2 cellular contexts compared by ENCODE assay signal in the genomic region with DNA sequence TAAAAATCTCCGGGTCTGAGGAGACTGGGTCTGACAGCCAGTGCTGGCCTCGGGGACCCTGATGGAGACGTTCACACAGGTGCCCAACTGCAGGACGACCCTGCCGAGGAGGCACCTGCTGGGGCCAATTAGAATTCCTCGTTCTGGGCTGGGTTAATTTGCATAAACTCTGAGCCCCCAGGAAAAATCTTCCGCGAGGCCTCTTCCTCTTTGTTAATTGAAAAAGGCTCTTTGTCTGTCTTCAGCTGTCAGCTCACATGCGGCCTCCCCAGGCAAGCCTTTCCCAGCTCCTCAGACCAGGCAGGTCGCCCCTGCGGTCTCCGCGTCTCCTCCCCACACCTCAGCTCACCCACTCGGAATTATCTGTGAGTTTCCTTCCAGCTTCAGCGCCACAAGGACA.
TF ChIP-seq lines count a peak whose summit lies in the region.

No MANE protein-coding gene starts in this region.

TF ChIP-seq in H1, 55 proteins besides CTCF, POLR2A, EP300 and RAD21 (continued from another document):
- TF ChIP-seq, protein P1, sequence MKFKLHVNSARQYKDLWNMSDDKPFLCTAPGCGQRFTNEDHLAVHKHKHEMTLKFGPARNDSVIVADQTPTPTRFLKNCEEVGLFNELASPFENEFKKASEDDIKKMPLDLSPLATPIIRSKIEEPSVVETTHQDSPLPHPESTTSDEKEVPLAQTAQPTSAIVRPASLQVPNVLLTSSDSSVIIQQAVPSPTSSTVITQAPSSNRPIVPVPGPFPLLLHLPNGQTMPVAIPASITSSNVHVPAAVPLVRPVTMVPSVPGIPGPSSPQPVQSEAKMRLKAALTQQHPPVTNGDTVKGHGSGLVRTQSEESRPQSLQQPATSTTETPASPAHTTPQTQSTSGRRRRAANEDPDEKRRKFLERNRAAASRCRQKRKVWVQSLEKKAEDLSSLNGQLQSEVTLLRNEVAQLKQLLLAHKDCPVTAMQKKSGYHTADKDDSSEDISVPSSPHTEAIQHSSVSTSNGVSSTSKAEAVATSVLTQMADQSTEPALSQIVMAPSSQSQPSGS (IDR thresholded peaks at IDR 0.05; ENCODE audit: low read length) = no peak

TF ChIP-seq in neural cell, 6 proteins besides CTCF, POLR2A, EP300 and RAD21 (continued from another document):
- TF ChIP-seq, protein P2, sequence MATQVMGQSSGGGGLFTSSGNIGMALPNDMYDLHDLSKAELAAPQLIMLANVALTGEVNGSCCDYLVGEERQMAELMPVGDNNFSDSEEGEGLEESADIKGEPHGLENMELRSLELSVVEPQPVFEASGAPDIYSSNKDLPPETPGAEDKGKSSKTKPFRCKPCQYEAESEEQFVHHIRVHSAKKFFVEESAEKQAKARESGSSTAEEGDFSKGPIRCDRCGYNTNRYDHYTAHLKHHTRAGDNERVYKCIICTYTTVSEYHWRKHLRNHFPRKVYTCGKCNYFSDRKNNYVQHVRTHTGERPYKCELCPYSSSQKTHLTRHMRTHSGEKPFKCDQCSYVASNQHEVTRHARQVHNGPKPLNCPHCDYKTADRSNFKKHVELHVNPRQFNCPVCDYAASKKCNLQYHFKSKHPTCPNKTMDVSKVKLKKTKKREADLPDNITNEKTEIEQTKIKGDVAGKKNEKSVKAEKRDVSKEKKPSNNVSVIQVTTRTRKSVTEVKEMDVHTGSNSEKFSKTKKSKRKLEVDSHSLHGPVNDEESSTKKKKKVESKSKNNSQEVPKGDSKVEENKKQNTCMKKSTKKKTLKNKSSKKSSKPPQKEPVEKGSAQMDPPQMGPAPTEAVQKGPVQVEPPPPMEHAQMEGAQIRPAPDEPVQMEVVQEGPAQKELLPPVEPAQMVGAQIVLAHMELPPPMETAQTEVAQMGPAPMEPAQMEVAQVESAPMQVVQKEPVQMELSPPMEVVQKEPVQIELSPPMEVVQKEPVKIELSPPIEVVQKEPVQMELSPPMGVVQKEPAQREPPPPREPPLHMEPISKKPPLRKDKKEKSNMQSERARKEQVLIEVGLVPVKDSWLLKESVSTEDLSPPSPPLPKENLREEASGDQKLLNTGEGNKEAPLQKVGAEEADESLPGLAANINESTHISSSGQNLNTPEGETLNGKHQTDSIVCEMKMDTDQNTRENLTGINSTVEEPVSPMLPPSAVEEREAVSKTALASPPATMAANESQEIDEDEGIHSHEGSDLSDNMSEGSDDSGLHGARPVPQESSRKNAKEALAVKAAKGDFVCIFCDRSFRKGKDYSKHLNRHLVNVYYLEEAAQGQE (IDR thresholded peaks at IDR 0.05; ENCODE audit: borderline replicate concordance) = no peak
- no peak for TF ChIP-seq SMC3 (conservative IDR thresholded peaks at IDR 0.05; ENCODE audit: poor library complexity)
- TF ChIP-seq TAF1 (IDR thresholded peaks at IDR 0.05; ENCODE audit: low read depth) = no peak
- no peak for TF ChIP-seq MXI1 (conservative IDR thresholded peaks at IDR 0.05; ENCODE audit: poor library complexity, severe bottlenecking)
